ENCODE assay signal across 8 cellular contexts in genomic region chr13:114339779-114340534, GRCh38. TPM values are rescaled to one million over a fixed set of nuclear protein-coding genes. Genes with fewer than 3 reads are reported as not detected.
DNase-seq lines count a peak whose midpoint lies in the region; ATAC-seq, FAIRE-seq and TF ChIP-seq lines count a peak whose summit lies in the region.

No MANE protein-coding gene starts in this region.

- peak; percentile 79 to 82 (median 80) for TF ChIP-seq CTCF in HCT116 (IDR thresholded peaks at IDR 0.05 in 2 of 3, conservative IDR thresholded peaks at IDR 0.05 in 1 of 3; ENCODE audit: borderline replicate concordance in 1 of 3, insufficient read depth in 1 of 3, low read depth in 2 of 3, low read length in 2 of 3)

- H3K4me3 ChIP-seq in CD8-positive, alpha-beta memory T cell (ENCODE audit: low read length): no peak overlapping the region
- H3K4me3 ChIP-seq in HCT116 (replicated peaks in 1 of 2; ENCODE audit: low read depth in 1 of 2, low read length in 2 of 2): no peak overlapping the region

- BruUV-seq in HCT116 (replicated peaks; lab: Mats Ljungman, UMichigan): no TSS peak

- peak overlapping the region; percentile 1 to 72 (median 13) for H3K27ac Mint-ChIP-seq in CD8-positive, alpha-beta memory T cell

- no peak for FAIRE-seq in frontal cortex (lab: Jason Lieb, UNC)

- H3K79me2 ChIP-seq in HCT116 (ENCODE audit: insufficient read depth, low read length): no peaks in the 10 kb centered on the region

- no peaks in the 10 kb centered on the region for H3K27me3 ChIP-seq in CD8-positive, alpha-beta memory T cell (ENCODE audit: insufficient read depth, low read length, poor library complexity, severe bottlenecking)
- H3K27me3 ChIP-seq in HCT116 (ENCODE audit: insufficient read depth, low read length): no peaks in the 10 kb centered on the region

- no peaks in the 10 kb centered on the region for H3K36me3 Mint-ChIP-seq in CD8-positive, alpha-beta memory T cell

- peaks cover 23 to 26% (median 24%) of the 10 kb centered on the region in 3 donors for H3K4me1 Mint-ChIP-seq in CD8-positive, alpha-beta memory T cell

- POLR2A ChIA-PET in CD8-positive, alpha-beta memory T cell (lab: Charles Lee): no interaction called here
- POLR2A ChIA-PET in HCT116 (lab: Charles Lee): no interaction called here

- H2AFZ ChIP-seq in HCT116 (ENCODE audit: low read depth, low read length, poor library complexity, severe bottlenecking): peak overlapping the region; percentile 91

- no peaks in the 10 kb centered on the region for H3K9me3 ChIP-seq in CD8-positive, alpha-beta memory T cell (ENCODE audit: low read length)
- no peaks in the 10 kb centered on the region for H3K9me3 ChIP-seq in HCT116 (ENCODE audit: control insufficient read depth in 1 of 2, insufficient read depth in 1 of 2, low read depth in 1 of 2, low read length in 2 of 2)

- H3K27me3 Mint-ChIP-seq in CD8-positive, alpha-beta memory T cell: peaks cover 3 to 6% of the 10 kb centered on the region in 2 donors

- peak overlapping the region; percentile 46; the same call in 1 of the 2 replicates for H3K4me2 ChIP-seq in HCT116 (ENCODE audit: low read length)

- CTCF ChIA-PET in CD8-positive, alpha-beta memory T cell (lab: Charles Lee): interaction anchor here (0.9 to 1.9 kb wide), 5 partner anchors 10 to 60 kb away, joined by 3 to 6 read pairs (median 3); no protein-coding TSS in a partner anchor
- CTCF ChIA-PET in HCT116 (lab: Charles Lee): no interaction called here

- peak; percentile 29 to 79 (median 41) for DNase-seq in CD8-positive, alpha-beta memory T cell
- peak; percentile 51 for DNase-seq in HCT116 (ENCODE audit: low read depth, low spot score)
- peak; percentile 68 for DNase-seq in OCI-M1 (lab: John Stamatoyannopoulos, UW)
- peak; percentile 25 for DNase-seq in activated gamma-delta T cell treated with anti-CD3 and anti-CD28 coated beads, Interleukin-2, amount 50 U/mL, for 16 hours (ENCODE audit: low read depth)
- peak; percentile 42 for DNase-seq in left ventricle myocardium superior
- DNase-seq in stimulated activated CD8-positive, alpha-beta memory T cell treated with anti-CD3 and anti-CD28 coated beads, Interleukin-12 subunit alpha, Interleukin-12 subunit beta, amount 100 ng/mL, for 1 hour (ENCODE audit: low read depth): peak; percentile 4
- DNase-seq in frontal cortex (ENCODE audit: low spot score in 2 of 2): no peak

- peaks cover 0 to 3% (median 0%) of the 10 kb centered on the region in 5 donors for H3K9me3 Mint-ChIP-seq in CD8-positive, alpha-beta memory T cell

- peak; percentile 86 for TF ChIP-seq RAD21 in HCT116 (IDR thresholded peaks at IDR 0.05; ENCODE audit: low read depth)

- RAD21 ChIA-PET in HCT116 (lab: Charles Lee; ENCODE audit: low non-redundant PET in 1 of 2, low total read pairs in 2 of 2, uncharacterized antibody in 2 of 2, unreplicated experiment in 2 of 2): no interaction called here

- TF ChIP-seq POLR2A in HCT116 (IDR thresholded peaks at IDR 0.05; ENCODE audit: borderline replicate concordance, extremely low read depth, insufficient read depth, insufficient read length): no peak

- peak; percentile 88 for ATAC-seq in HCT116
- ATAC-seq in left ventricle myocardium superior: peak; percentile 47
- ATAC-seq in HG03342 (IDR thresholded peaks at IDR 0.05; ENCODE audit: unreplicated experiment): no peak

- intact Hi-C loops in HCT116 (cut with micrococcal nuclease): no loop called here
- intact Hi-C loops in left ventricle myocardium superior (cut with micrococcal nuclease): no loop called here

- H3K4me1 ChIP-seq in CD8-positive, alpha-beta memory T cell (ENCODE audit: insufficient read depth, low read length): peaks cover 13% of the 10 kb centered on the region
- H3K4me1 ChIP-seq in HCT116 (ENCODE audit: control insufficient read depth in 1 of 2, insufficient read depth in 2 of 2, low read length in 2 of 2): peaks cover 0 to 10% of the 10 kb centered on the region in 2 experiments; a peak in 1 of 4 replicates

- no peaks in the 10 kb centered on the region for H3K9me2 ChIP-seq in HCT116 (ENCODE audit: insufficient read depth)

- no peak overlapping the region for H3K27ac ChIP-seq in CD8-positive, alpha-beta memory T cell (ENCODE audit: low read depth, low read length)
- H3K27ac ChIP-seq in HCT116 (ENCODE audit: low read depth, low read length): no peak overlapping the region

- H3K4me3 Mint-ChIP-seq in CD8-positive, alpha-beta memory T cell: peak overlapping the region; percentile 1 to 67 (median 34)

- no peaks in the 10 kb centered on the region for H3K36me3 ChIP-seq in CD8-positive, alpha-beta memory T cell (ENCODE audit: insufficient read depth, low read length)
- H3K36me3 ChIP-seq in HCT116 (ENCODE audit: control insufficient read depth in 1 of 2, insufficient read depth in 2 of 2, low read length in 2 of 2): no peaks in the 10 kb centered on the region

- no peak overlapping the region for H3K9ac ChIP-seq in HCT116 (ENCODE audit: low read length)

- H4K20me1 ChIP-seq in HCT116 (ENCODE audit: insufficient read depth): no peaks in the 10 kb centered on the region

TF ChIP-seq in HCT116, 20 proteins besides CTCF, POLR2A, EP300 and RAD21:
- TF ChIP-seq YY1 (IDR thresholded peaks at IDR 0.05; ENCODE audit: extremely low read depth, insufficient replicate concordance, low read depth, low read length) (peak; percentile 31), SP1 (IDR thresholded peaks at IDR 0.05; ENCODE audit: low read depth) (no peak)

RNA-seq across cellular contexts. Expression of gene CHAMP1, which starts 25.7 kb away (rescaled TPM):
- total RNA-seq in CD8-positive, alpha-beta memory T cell: 10 to 100 TPM; 42.6 to 48.3 TPM
- 7.3 TPM for polyA plus RNA-seq in CD8-positive, alpha-beta memory T cell
- total RNA-seq in HCT116 (2021; ENCODE audit: unreplicated experiment): 31.5 TPM
- 11.4 and 14.7 TPM in 2 replicates for polyA plus RNA-seq in HCT116 (2012)
- 9.5 TPM for total RNA-seq in left ventricle myocardium superior
- 7.7 TPM for total RNA-seq in frontal cortex

RNA-seq across cellular contexts. Expression of gene UPF3A, which starts 58.6 kb away (rescaled TPM):
- total RNA-seq in CD8-positive, alpha-beta memory T cell: 10 to 100 TPM; 48.0 to 52.9 TPM
- polyA plus RNA-seq in CD8-positive, alpha-beta memory T cell: 41.4 TPM
- total RNA-seq in HCT116 (2021; ENCODE audit: unreplicated experiment) (31.8 TPM), left ventricle myocardium superior (22.2 TPM), frontal cortex (43.6 TPM)
- polyA plus RNA-seq in HCT116 (2012): 19.4 and 22.3 TPM in 2 replicates

Comparison
In these comparisons a context has a peak if more than half of its experiments do, and no peak if none do; other contexts are left out.
1. DNase-seq: peak in CD8-positive, alpha-beta memory T cell (5 of 5), HCT116 (single experiment), OCI-M1 (single experiment), activated gamma-delta T cell treated with anti-CD3 and anti-CD28 coated beads, Interleukin-2, amount 50 U/mL, for 16 hours (single experiment), left ventricle myocardium superior (single experiment) and stimulated activated CD8-positive, alpha-beta memory T cell treated with anti-CD3 and anti-CD28 coated beads, Interleukin-12 subunit alpha, Interleukin-12 subunit beta, amount 100 ng/mL, for 1 hour (single experiment); none in frontal cortex (0 of 2).